ENCODE assay signal across 10 cellular contexts in the genomic region with DNA sequence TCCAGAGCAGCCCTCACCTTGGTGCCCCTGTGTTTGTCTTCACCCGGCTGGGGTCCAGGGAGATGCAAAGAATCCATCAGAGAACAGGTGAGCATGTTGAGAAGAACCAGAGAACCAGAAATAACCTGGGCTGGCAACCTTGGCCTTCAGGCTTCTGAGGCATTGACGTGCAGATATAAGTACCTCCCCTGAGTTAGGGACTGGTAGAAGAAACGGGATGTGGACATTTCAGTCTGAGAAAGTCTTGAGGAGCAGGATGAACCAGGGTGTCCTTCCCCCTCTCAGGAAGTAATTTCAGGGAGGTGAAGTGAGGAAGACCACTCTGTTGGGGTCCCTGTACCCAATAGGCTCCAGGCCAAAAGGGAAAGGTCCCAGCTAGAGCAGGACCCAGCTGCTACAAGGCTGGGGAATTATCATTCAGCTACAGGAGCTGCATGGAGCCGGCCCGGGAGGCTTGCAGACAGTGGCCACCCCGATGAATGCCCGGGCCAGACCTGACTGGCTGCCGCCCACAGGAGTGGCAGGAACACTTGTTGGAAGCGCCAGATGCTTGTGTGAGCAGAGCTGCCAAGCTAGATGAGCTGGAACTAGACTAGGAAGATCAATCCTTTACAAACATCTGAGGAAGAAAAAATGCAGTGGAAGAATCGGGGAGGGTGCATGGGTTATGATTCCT. TPM values are rescaled to one million over a fixed set of nuclear protein-coding genes. Genes with fewer than 3 reads are reported as not detected.
A peak's percentile ranks its signal among the peaks of the same experiment; 100 is the strongest.
DNase-seq lines count a peak whose midpoint lies in the region; ATAC-seq and TF ChIP-seq lines count a peak whose summit lies in the region.
"Had no signal": no experiment of that assay in that cellular context is flagged by ENCODE, and none has a peak within 500 bp of the region (broad histone marks: within the 10 kb centered on the region; RNA-seq: fewer than 3 reads in every experiment).

No MANE protein-coding gene starts in this region.

- H3K9me3 Mint-ChIP-seq in CD8-positive, alpha-beta T cell, result no peaks in the 10 kb centered on the region
- H3K9me3 Mint-ChIP-seq in activated naive CD8-positive, alpha-beta T cell treated with anti-CD3 and anti-CD28 coated beads for 36 hours, result no peaks in the 10 kb centered on the region
- no peaks in the 10 kb centered on the region for H3K9me3 Mint-ChIP-seq in natural killer cell treated with Interleukin-12 subunit alpha and Interleukin-12 subunit beta and Interleukin-15 and Interleukin-18, amount 100 ng/mL, for 72 hours

- no peak overlapping the region for H3K4me3 ChIP-seq in CD8-positive, alpha-beta T cell (ENCODE audit: low read depth, low read length)
- no peak overlapping the region; the same call in 1 of the 2 replicates for H3K4me3 ChIP-seq in HL-60 (replicated peaks; ENCODE audit: insufficient read depth, low read length)

- peaks cover 20% of the 10 kb centered on the region for H3K4me1 Mint-ChIP-seq in CD8-positive, alpha-beta T cell (ENCODE audit: low read depth)
- peaks cover 17% of the 10 kb centered on the region for H3K4me1 Mint-ChIP-seq in activated naive CD8-positive, alpha-beta T cell treated with anti-CD3 and anti-CD28 coated beads for 36 hours
- H3K4me1 Mint-ChIP-seq in natural killer cell treated with Interleukin-12 subunit alpha and Interleukin-12 subunit beta and Interleukin-15 and Interleukin-18, amount 100 ng/mL, for 72 hours (ENCODE audit: low read depth in 2 of 2), result peaks cover 4 to 6% of the 10 kb centered on the region in 2 donors

- no peak for ATAC-seq in CD8-positive, alpha-beta T cell
- no peak for ATAC-seq in natural killer cell treated with Interleukin-12 subunit alpha and Interleukin-12 subunit beta and Interleukin-15 and Interleukin-18, amount 100 ng/mL, for 72 hours
- ATAC-seq in HG03469 (IDR thresholded peaks at IDR 0.05; ENCODE audit: unreplicated experiment), result no peak
- ATAC-seq in esophagus mucosa, result no peak

- no peak overlapping the region for H3K27ac ChIP-seq in CD8-positive, alpha-beta T cell (ENCODE audit: low read depth, low read length)
- H3K27ac ChIP-seq in HL-60 (replicated peaks), result peak overlapping the region; percentile 91

- no peak for TF ChIP-seq POLR2A in erythroblast (IDR thresholded peaks at IDR 0.05; ENCODE audit: low read length)

- DNase-seq in CD8-positive, alpha-beta T cell, result no peak
- no peak for DNase-seq in HL-60 (ENCODE audit: low read depth in 1 of 2, low spot score in 1 of 2)
- DNase-seq in activated naive CD8-positive, alpha-beta T cell treated with anti-CD3 and anti-CD28 coated beads for 36 hours, result no peak
- no peak for DNase-seq in natural killer cell treated with Interleukin-12 subunit alpha and Interleukin-12 subunit beta and Interleukin-15 and Interleukin-18, amount 100 ng/mL, for 72 hours (ENCODE audit: low spot score)
- no peak for DNase-seq in erythroblast (lab: John Stamatoyannopoulos, UW)
- no peak for DNase-seq in KG1 (lab: John Stamatoyannopoulos, UW)
- DNase-seq: activated CD4-positive, alpha-beta T cell treated with anti-CD3 and anti-CD28 coated beads for 4 hours; thyroid gland had no signal

- POLR2A ChIA-PET in CD8-positive, alpha-beta T cell (lab: Charles Lee), result interaction anchor here (0.9 to 3.1 kb wide), 3 partner anchors 15 to 29 kb away, joined by 3 to 46 read pairs (median 7); partner anchors contain the start of gene CCNL2

- H3K9me3 ChIP-seq in CD8-positive, alpha-beta T cell (ENCODE audit: low read length), result no peaks in the 10 kb centered on the region
- H3K9me3 ChIP-seq: thyroid gland had no signal

- CTCF ChIA-PET in CD8-positive, alpha-beta T cell (lab: Charles Lee), result interaction anchor here (2.7 kb wide), 1 partner anchor 22 kb away, joined by 12 read pairs; the partner anchor contains the start of gene CCNL2

- H3K27ac Mint-ChIP-seq in CD8-positive, alpha-beta T cell, result peak overlapping the region; percentile 80
- peak overlapping the region; percentile 62 for H3K27ac Mint-ChIP-seq in activated naive CD8-positive, alpha-beta T cell treated with anti-CD3 and anti-CD28 coated beads for 36 hours
- peak overlapping the region; percentile 84 to 90 for H3K27ac Mint-ChIP-seq in natural killer cell treated with Interleukin-12 subunit alpha and Interleukin-12 subunit beta and Interleukin-15 and Interleukin-18, amount 100 ng/mL, for 72 hours

- peaks cover 19% of the 10 kb centered on the region for H3K4me1 ChIP-seq in CD8-positive, alpha-beta T cell (ENCODE audit: insufficient read depth, low read length)

- H3K27me3 ChIP-seq in CD8-positive, alpha-beta T cell (ENCODE audit: insufficient read depth, low read length), result no peaks in the 10 kb centered on the region
- no peaks in the 10 kb centered on the region for H3K27me3 ChIP-seq in HL-60 (ENCODE audit: insufficient read depth, poor library complexity, severe bottlenecking)
- H3K27me3 ChIP-seq: thyroid gland had no signal

- peak overlapping the region; percentile 70 for H3K4me3 Mint-ChIP-seq in CD8-positive, alpha-beta T cell
- peak overlapping the region; percentile 89 for H3K4me3 Mint-ChIP-seq in activated naive CD8-positive, alpha-beta T cell treated with anti-CD3 and anti-CD28 coated beads for 36 hours
- no peak overlapping the region for H3K4me3 Mint-ChIP-seq in natural killer cell treated with Interleukin-12 subunit alpha and Interleukin-12 subunit beta and Interleukin-15 and Interleukin-18, amount 100 ng/mL, for 72 hours

- no peaks in the 10 kb centered on the region for H3K36me3 ChIP-seq in CD8-positive, alpha-beta T cell (ENCODE audit: insufficient read depth, low read length)

- peaks cover 14% of the 10 kb centered on the region for H3K36me3 Mint-ChIP-seq in CD8-positive, alpha-beta T cell
- peaks cover 6% of the 10 kb centered on the region for H3K36me3 Mint-ChIP-seq in activated naive CD8-positive, alpha-beta T cell treated with anti-CD3 and anti-CD28 coated beads for 36 hours
- no peaks in the 10 kb centered on the region for H3K36me3 Mint-ChIP-seq in natural killer cell treated with Interleukin-12 subunit alpha and Interleukin-12 subunit beta and Interleukin-15 and Interleukin-18, amount 100 ng/mL, for 72 hours

- no peaks in the 10 kb centered on the region for H3K27me3 Mint-ChIP-seq in CD8-positive, alpha-beta T cell (ENCODE audit: low read depth)
- H3K27me3 Mint-ChIP-seq in activated naive CD8-positive, alpha-beta T cell treated with anti-CD3 and anti-CD28 coated beads for 36 hours, result no peaks in the 10 kb centered on the region
- H3K27me3 Mint-ChIP-seq in natural killer cell treated with Interleukin-12 subunit alpha and Interleukin-12 subunit beta and Interleukin-15 and Interleukin-18, amount 100 ng/mL, for 72 hours, result no peaks in the 10 kb centered on the region

- no peak for TF ChIP-seq CTCF in CD8-positive, alpha-beta T cell (IDR thresholded peaks at IDR 0.05)
- TF ChIP-seq CTCF in HL-60 (IDR thresholded peaks at IDR 0.05; ENCODE audit: insufficient read depth, low read length), result no peak

- intact Hi-C loops in CD8-positive, alpha-beta T cell (cut with DNase I, micrococcal nuclease), result loop anchor here in 1 of 2 experiments (10.0 kb wide), 1 partner anchor 348 kb away; the partner anchor contains the start of gene CDK11A

RNA-seq across cellular contexts. Expression of gene AURKAIP1, which starts 1.7 kb away (rescaled TPM):
- 10 to 100 TPM; 58.4 to 62.6 TPM for total RNA-seq in CD8-positive, alpha-beta T cell
- 100 to 1,000 TPM; 143 to 144 TPM for total RNA-seq in activated naive CD8-positive, alpha-beta T cell treated with anti-CD3 and anti-CD28 coated beads for 36 hours
- total RNA-seq in natural killer cell treated with Interleukin-12 subunit alpha and Interleukin-12 subunit beta and Interleukin-15 and Interleukin-18, amount 100 ng/mL, for 72 hours, result 100 to 1,000 TPM; 106 to 216 TPM
- total RNA-seq in esophagus mucosa, result 117 TPM

RNA-seq across cellular contexts. Expression of gene MXRA8, which starts 18.3 kb away (rescaled TPM):
- total RNA-seq in CD8-positive, alpha-beta T cell, result 1 to 10 TPM; 7.5 to 9.3 TPM
- total RNA-seq in activated naive CD8-positive, alpha-beta T cell treated with anti-CD3 and anti-CD28 coated beads for 36 hours, result under 1 TPM; 0.50 to 0.97 TPM
- not detected for total RNA-seq in natural killer cell treated with Interleukin-12 subunit alpha and Interleukin-12 subunit beta and Interleukin-15 and Interleukin-18, amount 100 ng/mL, for 72 hours
- total RNA-seq in esophagus mucosa, result 2.0 TPM

RNA-seq across cellular contexts. Expression of gene CCNL2, which starts 22.4 kb away (rescaled TPM):
- total RNA-seq in CD8-positive, alpha-beta T cell, result 100 to 1,000 TPM; 307 to 328 TPM
- 10 to 100 TPM; 91.6 to 92.2 TPM for total RNA-seq in activated naive CD8-positive, alpha-beta T cell treated with anti-CD3 and anti-CD28 coated beads for 36 hours
- total RNA-seq in natural killer cell treated with Interleukin-12 subunit alpha and Interleukin-12 subunit beta and Interleukin-15 and Interleukin-18, amount 100 ng/mL, for 72 hours, result 100 to 1,000 TPM; 124 to 196 TPM
- 58.3 TPM for total RNA-seq in esophagus mucosa

RNA-seq across cellular contexts. Expression of gene DVL1, which starts 27.5 kb away (rescaled TPM):
- total RNA-seq in CD8-positive, alpha-beta T cell, result 10 to 100 TPM; 44.5 to 45.5 TPM
- total RNA-seq in activated naive CD8-positive, alpha-beta T cell treated with anti-CD3 and anti-CD28 coated beads for 36 hours, result 10 to 100 TPM; 26.8 to 29.0 TPM
- total RNA-seq in natural killer cell treated with Interleukin-12 subunit alpha and Interleukin-12 subunit beta and Interleukin-15 and Interleukin-18, amount 100 ng/mL, for 72 hours, result 10 to 100 TPM; 29.4 to 66.5 TPM
- total RNA-seq in esophagus mucosa, result 48.5 TPM

RNA-seq across cellular contexts. Expression of gene MRPL20, which starts 30.4 kb away (rescaled TPM):
- total RNA-seq in CD8-positive, alpha-beta T cell, result 10 to 100 TPM; 92.6 to 92.7 TPM
- 100 to 1,000 TPM; 181 to 182 TPM for total RNA-seq in activated naive CD8-positive, alpha-beta T cell treated with anti-CD3 and anti-CD28 coated beads for 36 hours
- 100 to 1,000 TPM; 138 to 175 TPM for total RNA-seq in natural killer cell treated with Interleukin-12 subunit alpha and Interleukin-12 subunit beta and Interleukin-15 and Interleukin-18, amount 100 ng/mL, for 72 hours
- 89.2 TPM for total RNA-seq in esophagus mucosa
